ENCODE assay signal across 8 cellular contexts in the genomic region with DNA sequence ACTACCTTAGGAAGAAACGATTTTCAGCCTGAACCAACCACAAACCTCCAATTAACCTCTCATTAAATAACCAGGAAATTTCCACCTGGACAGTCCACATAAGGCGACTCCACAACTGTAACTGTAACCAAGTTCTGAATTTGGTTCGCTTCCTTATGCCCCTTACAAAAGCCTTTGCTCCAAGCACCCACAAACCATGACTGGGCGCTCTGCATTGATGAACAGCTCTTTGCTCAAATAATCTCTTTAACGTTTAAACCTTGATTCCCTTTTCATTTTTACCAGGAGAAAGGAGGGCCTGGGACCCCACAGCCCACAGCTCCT. TPM values are rescaled to one million over a fixed set of nuclear protein-coding genes. Genes with fewer than 3 reads are reported as not detected.
DNase-seq lines count a peak whose midpoint lies in the region; ATAC-seq, FAIRE-seq and TF ChIP-seq lines count a peak whose summit lies in the region.

No MANE protein-coding gene starts in this region.

- no peak for TF ChIP-seq POLR2A in GM18505 (IDR thresholded peaks at IDR 0.05; ENCODE audit: borderline replicate concordance, extremely low read depth, insufficient read depth, insufficient read length)
- TF ChIP-seq POLR2A in GM12892 (IDR thresholded peaks at IDR 0.05; ENCODE audit: low read depth, low read length) = no peak

- peaks cover 3% of the 10 kb centered on the region for H3K4me1 ChIP-seq in foreskin keratinocyte
- peaks cover 11% of the 10 kb centered on the region for H3K4me1 ChIP-seq in skeletal muscle satellite cell (ENCODE audit: control insufficient read depth, insufficient read depth, low read length)

- FAIRE-seq in GM12892 (lab: Jason Lieb, UNC) = no peak

- H3K4me2 ChIP-seq in SU-DHL-6 (ENCODE audit: low read depth, low read length, poor library complexity, severe bottlenecking) (peak overlapping the region; percentile 82), skeletal muscle satellite cell (ENCODE audit: low read length) (peak overlapping the region; percentile 80)

- H4K20me1 ChIP-seq in SU-DHL-6 (ENCODE audit: low read depth, low read length) = peaks cover 9% of the 10 kb centered on the region; the same call in 1 of the 2 replicates

- H3K79me2 ChIP-seq in SU-DHL-6 (ENCODE audit: insufficient read depth, low read length) = peaks cover 55% of the 10 kb centered on the region

- H3K27ac ChIP-seq in SU-DHL-6 (ENCODE audit: low read depth, low read length) (peak overlapping the region; percentile 64), foreskin keratinocyte (peak overlapping the region; percentile 72)

- no peak overlapping the region for H2AFZ ChIP-seq in SU-DHL-6 (ENCODE audit: low read depth, low read length, severe bottlenecking)

- no peak for TF ChIP-seq CTCF in SU-DHL-6 (IDR thresholded peaks at IDR 0.05; ENCODE audit: insufficient read depth, low read length, poor library complexity, severe bottlenecking)
- TF ChIP-seq CTCF in foreskin keratinocyte (conservative IDR thresholded peaks at IDR 0.05) = no peak

- H3K27me3 ChIP-seq in SU-DHL-6 (ENCODE audit: low read length) (no peaks in the 10 kb centered on the region), foreskin keratinocyte (peaks cover under 1% of the 10 kb centered on the region), skeletal muscle satellite cell (ENCODE audit: control insufficient read depth, insufficient read depth, low read length) (no peaks in the 10 kb centered on the region)

- DNase-seq in foreskin keratinocyte = peak in 1 of 2 donors; percentile 21
- no peak for DNase-seq in NCI-H187 (lab: John Stamatoyannopoulos, UW)
- no peak for DNase-seq in GM12892 (ENCODE audit: insufficient read length)
- DNase-seq in activated CD4-positive, CD25-positive, alpha-beta regulatory T cell (lab: John Stamatoyannopoulos, UW) = no peak

- H3K36me3 ChIP-seq in SU-DHL-6 (ENCODE audit: low read length) = peaks cover 8% of the 10 kb centered on the region; the same call in 1 of the 2 replicates
- H3K36me3 ChIP-seq in skeletal muscle satellite cell (ENCODE audit: insufficient read depth, low read length) = peaks cover 17% of the 10 kb centered on the region

- no peaks in the 10 kb centered on the region for H3K9me3 ChIP-seq in SU-DHL-6 (ENCODE audit: insufficient read depth, low read length)
- no peaks in the 10 kb centered on the region for H3K9me3 ChIP-seq in skeletal muscle satellite cell (replicated peaks; ENCODE audit: low read length)

- H3K9me2 ChIP-seq in SU-DHL-6 (replicated peaks; ENCODE audit: insufficient read depth, low read length) = no peaks in the 10 kb centered on the region

- 0 out of 2 replicates have a peak, but pooled peaks cover 3% of the 10 kb centered on the region for H3F3A ChIP-seq in SU-DHL-6 (ENCODE audit: insufficient read depth)

- peak overlapping the region; percentile 64 for H3K4me3 ChIP-seq in SU-DHL-6 (ENCODE audit: insufficient read depth, low read length, poor library complexity, severe bottlenecking)
- H3K4me3 ChIP-seq in skeletal muscle satellite cell (ENCODE audit: low read length) = peak overlapping the region; percentile 79

- ATAC-seq in GM18505 (IDR thresholded peaks at IDR 0.05; ENCODE audit: unreplicated experiment) (peak; percentile 14), HG02678 (IDR thresholded peaks at IDR 0.05; ENCODE audit: unreplicated experiment) (peak; percentile 2), foreskin keratinocyte (peak; percentile 23)

- H3K9ac ChIP-seq in SU-DHL-6 (ENCODE audit: low read length) (peak overlapping the region; percentile 86), skeletal muscle satellite cell (ENCODE audit: low read depth, low read length) (peak overlapping the region; percentile 94)

RNA-seq across cellular contexts. Expression of a gene that starts 38.2 kb away (rescaled TPM):
- total RNA-seq in foreskin keratinocyte = 14.9 and 15.1 TPM in 2 replicates
- 1.5 and 1.9 TPM in 2 replicates for polyA plus RNA-seq in foreskin keratinocyte
- total RNA-seq in skeletal muscle satellite cell (2012; rRNA removed) = 20.5 and 30.4 TPM in 2 replicates
- 8.6 TPM for polyA plus RNA-seq in GM12892 (2012; ENCODE audit: missing spikeins)

RNA-seq across cellular contexts. Expression of a gene that starts 45.8 kb away (rescaled TPM):
- total RNA-seq in foreskin keratinocyte = not detected in 2 replicates
- polyA plus RNA-seq in foreskin keratinocyte = not detected in 2 replicates
- total RNA-seq in skeletal muscle satellite cell (2012; rRNA removed) = not detected in 2 replicates
- not detected for polyA plus RNA-seq in GM12892 (2012; ENCODE audit: missing spikeins)
